ENCODE assay signal across 9 cellular contexts in genomic region chr16:75238853-75239371, GRCh38. TPM values are rescaled to one million over a fixed set of nuclear protein-coding genes. Genes with fewer than 3 reads are reported as not detected.
A peak's percentile ranks its signal among the peaks of the same experiment; 100 is the strongest.
DNase-seq lines count a peak whose midpoint lies in the region; ATAC-seq, FAIRE-seq and TF ChIP-seq lines count a peak whose summit lies in the region.
"Had no signal": no experiment of that assay in that cellular context is flagged by ENCODE, and none has a peak within 500 bp of the region (broad histone marks: within the 10 kb centered on the region; RNA-seq: fewer than 3 reads in every experiment).

No MANE protein-coding gene starts in this region.

- H3K27me3 ChIP-seq in GM23248 (replicated peaks; ENCODE audit: insufficient read depth) = no peaks in the 10 kb centered on the region
- H3K27me3 ChIP-seq in astrocyte (ENCODE audit: insufficient read depth, low read length) = no peaks in the 10 kb centered on the region
- H3K27me3 ChIP-seq in right atrium auricular region = no peaks in the 10 kb centered on the region
- no peaks in the 10 kb centered on the region for H3K27me3 ChIP-seq in smooth muscle cell (ENCODE audit: low read depth)

- H3K9me3 Mint-ChIP-seq in astrocyte (ENCODE audit: unreplicated experiment) = no peaks in the 10 kb centered on the region

- H3K27me3 Mint-ChIP-seq in astrocyte (ENCODE audit: low read depth, unreplicated experiment) = no peaks in the 10 kb centered on the region

- H3K9ac ChIP-seq in GM23248 (peak overlapping the region; percentile 91), astrocyte (ENCODE audit: low read length) (peak overlapping the region; percentile 90), smooth muscle cell (ENCODE audit: low read depth) (peak overlapping the region; percentile 64)

- peak; percentile 14 for TF ChIP-seq CTCF in astrocyte (IDR thresholded peaks at IDR 0.05; ENCODE audit: insufficient read depth, low read depth, low read length)
- TF ChIP-seq CTCF in right atrium auricular region (IDR thresholded peaks at IDR 0.05) = peak in 1 of 2 donors; percentile 23
- peak; percentile 23 for TF ChIP-seq CTCF in smooth muscle cell (IDR thresholded peaks at IDR 0.05; ENCODE audit: borderline replicate concordance, insufficient read depth, poor library complexity, severe bottlenecking)

- H2AFZ ChIP-seq in GM23248 = no peak overlapping the region
- no peak overlapping the region for H2AFZ ChIP-seq in astrocyte (ENCODE audit: low read depth, low read length)
- H2AFZ ChIP-seq in smooth muscle cell (ENCODE audit: low read depth) = no peak overlapping the region

- FAIRE-seq in astrocyte (lab: Jason Lieb, UNC) = no peak

- WGBS in GM23248 (ENCODE audit: low coverage in 1 of 2, low lambda C conversion rate in 2 of 2, missing lambda C conversion rate in 2 of 2), 2 experiments = 2 to 4% methylated on average over 10 of the region's 10 CpGs
- whole genome bisulfite sequencing in smooth muscle cell (ENCODE audit: low lambda C conversion rate) = 58% methylated on average over 9 of the region's 10 CpGs

- DNase-seq in GM23248 = peak; percentile 79
- DNase-seq in astrocyte (ENCODE audit: low read depth) = no peak
- DNase-seq in right atrium auricular region (ENCODE audit: low spot score) = no peak
- no peak for DNase-seq in smooth muscle cell (lab: John Stamatoyannopoulos, UW; ENCODE audit: unreplicated experiment)
- DNase-seq in GF-D8 (lab: John Stamatoyannopoulos, UW) = no peak
- DNase-seq in putamen (ENCODE audit: low spot score) = no peak
- DNase-seq: NCI-H187 had no signal

- H3K4me3 ChIP-seq in GM23248 = no peak overlapping the region; the same call in 1 of the 2 replicates
- H3K4me3 ChIP-seq in astrocyte (ENCODE audit: insufficient read depth, low read depth, low read length) = no peak overlapping the region
- H3K4me3 ChIP-seq in right atrium auricular region = no peak overlapping the region
- no peak overlapping the region for H3K4me3 ChIP-seq in smooth muscle cell

- no peaks in the 10 kb centered on the region for H3K9me2 ChIP-seq in GM23248 (ENCODE audit: insufficient read depth)

- H3K36me3 ChIP-seq in GM23248 (ENCODE audit: low read depth) = peaks cover 5% of the 10 kb centered on the region; the same call in 1 of the 2 replicates
- peaks cover 16% of the 10 kb centered on the region for H3K36me3 ChIP-seq in astrocyte (ENCODE audit: insufficient read depth, low read length)
- peaks cover 36% of the 10 kb centered on the region for H3K36me3 ChIP-seq in right atrium auricular region
- H3K36me3 ChIP-seq in smooth muscle cell (ENCODE audit: low read depth) = no peaks in the 10 kb centered on the region

- in situ Hi-C loops in GM23248 (cut with MboI) = no loop called here

- H3K4me1 Mint-ChIP-seq in astrocyte (ENCODE audit: low read depth, unreplicated experiment) = peaks cover 50% of the 10 kb centered on the region

- H3K79me2 ChIP-seq in GM23248 (ENCODE audit: insufficient read depth) (peaks cover 98% of the 10 kb centered on the region), astrocyte (ENCODE audit: insufficient read depth, low read length) (peaks cover 100% of the 10 kb centered on the region), smooth muscle cell (ENCODE audit: low read depth) (peaks cover 94% of the 10 kb centered on the region)

- H3K4me1 ChIP-seq in GM23248 (ENCODE audit: insufficient read depth) (peaks cover 34% of the 10 kb centered on the region), astrocyte (ENCODE audit: insufficient read depth, low read length) (peaks cover 53% of the 10 kb centered on the region), right atrium auricular region (peaks cover 0 to 79% of the 10 kb centered on the region in 2 donors), smooth muscle cell (ENCODE audit: low read depth) (peaks cover 19% of the 10 kb centered on the region)

- H3K27ac ChIP-seq in GM23248 (peak overlapping the region; percentile 99), astrocyte (ENCODE audit: low read depth, low read length) (peak overlapping the region; percentile 97), right atrium auricular region (peak overlapping the region; percentile 88 to 93), smooth muscle cell (ENCODE audit: low read depth) (peak overlapping the region; percentile 93)

- H3K9me3 ChIP-seq in GM23248 (ENCODE audit: low read depth) (no peaks in the 10 kb centered on the region), astrocyte (ENCODE audit: insufficient read depth, low read depth, low read length) (no peaks in the 10 kb centered on the region), right atrium auricular region (no peaks in the 10 kb centered on the region), smooth muscle cell (replicated peaks; ENCODE audit: low read depth) (no peaks in the 10 kb centered on the region)

- peak overlapping the region; percentile 74 for H3K4me3 Mint-ChIP-seq in astrocyte (ENCODE audit: unreplicated experiment)

- no peaks in the 10 kb centered on the region for H4K20me1 ChIP-seq in GM23248 (ENCODE audit: insufficient read depth)
- H4K20me1 ChIP-seq in astrocyte (ENCODE audit: insufficient read depth, low read length) = peaks cover 70% of the 10 kb centered on the region
- H4K20me1 ChIP-seq in smooth muscle cell (ENCODE audit: low read depth) = peaks cover 71% of the 10 kb centered on the region

- peak overlapping the region; percentile 47 for H3K4me2 ChIP-seq in GM23248 (ENCODE audit: unreplicated experiment)
- peak overlapping the region; percentile 76 for H3K4me2 ChIP-seq in astrocyte (ENCODE audit: low read length)
- H3K4me2 ChIP-seq in smooth muscle cell = peak overlapping the region; percentile 71

- peak overlapping the region; percentile 86 for H3K27ac Mint-ChIP-seq in astrocyte (ENCODE audit: unreplicated experiment)

- H3F3A ChIP-seq in GM23248 (ENCODE audit: insufficient read depth) = peaks cover 12% of the 10 kb centered on the region; the same call in 1 of the 2 replicates
- peaks cover 4% of the 10 kb centered on the region for H3F3A ChIP-seq in smooth muscle cell (ENCODE audit: low read depth)

- ATAC-seq in HG02763 (IDR thresholded peaks at IDR 0.05; ENCODE audit: unreplicated experiment) (no peak), HG02610 (IDR thresholded peaks at IDR 0.05; ENCODE audit: unreplicated experiment) (no peak)

- peaks cover 12% of the 10 kb centered on the region for H3K36me3 Mint-ChIP-seq in astrocyte (ENCODE audit: low read depth, unreplicated experiment)

RNA-seq across cellular contexts. Expression of gene BCAR1, which starts 12.5 kb away (rescaled TPM):
- 84.0 and 87.0 TPM in 2 replicates for total RNA-seq in GM23248 (2014; rRNA removed; shearing (Covaris generic))
- polyA plus RNA-seq in GM23248 (2016; fragmentation: Nextera tagmentation; extraction: Ambion mirVana) (52.9 and 56.1 TPM in 2 replicates), smooth muscle cell (117 and 123 TPM in 2 replicates)
- total RNA-seq in astrocyte (241 and 296 TPM in 2 replicates), right atrium auricular region (10 to 100 TPM; 58.0 to 88.2 TPM), smooth muscle cell (49.4 and 49.9 TPM in 2 replicates)

RNA-seq across cellular contexts. Expression of gene CTRB1, which starts 20.1 kb away (rescaled TPM):
- not detected in 2 replicates for total RNA-seq in GM23248 (2014; rRNA removed; shearing (Covaris generic))
- not detected in 2 replicates for polyA plus RNA-seq in GM23248 (2016; fragmentation: Nextera tagmentation; extraction: Ambion mirVana)
- total RNA-seq in astrocyte = not detected in 2 replicates
- total RNA-seq in right atrium auricular region = not detected
- total RNA-seq in smooth muscle cell = not detected in 2 replicates
- polyA plus RNA-seq in smooth muscle cell = 1.9 and 7.2 TPM in 2 replicates

RNA-seq across cellular contexts. Expression of gene CTRB2, which starts 32.0 kb away (rescaled TPM):
- not detected in 2 replicates for total RNA-seq in GM23248 (2014; rRNA removed; shearing (Covaris generic))
- polyA plus RNA-seq in GM23248 (2016; fragmentation: Nextera tagmentation; extraction: Ambion mirVana) (not detected in 2 replicates), smooth muscle cell (2.3 and 11.1 TPM in 2 replicates)
- total RNA-seq in astrocyte (0.43 TPM in 1 of 2 replicates, not detected in the other), right atrium auricular region (not detected), smooth muscle cell (1.7 TPM in 1 of 2 replicates, not detected in the other)
